Comparison of ENCODE assay signal across 14 cellular contexts in genomic region chr16:12375341-12375740, GRCh38.
"Had no signal": no experiment of that assay in that cellular context is flagged by ENCODE, and none has a peak within 500 bp of the region (broad histone marks: within the 10 kb centered on the region; RNA-seq: fewer than 3 reads in every experiment).

No MANE protein-coding gene starts in this region.

- H3K27me3 ChIP-seq: neutrophil, pancreas, spleen, vagina had no signal

- H3K27ac Mint-ChIP-seq: activated T-cell treated with anti-CD3 and anti-CD28 coated beads, Interleukin-2, amount 50 U/mL, for 72 hours; endodermal cell; stimulated activated memory B cell treated with anti-CD40 and anti-IgM and Interleukin-4, amounts not matched to agents 10 μg/mL and 1 μg/mL and 100 μg/mL, for 72 hours had no signal

- H3K4me1 ChIP-seq: pancreas, spleen had no signal

- H3K9me3 Mint-ChIP-seq: endodermal cell had no signal

- H3K27ac ChIP-seq: neutrophil, pancreas, spleen, vagina had no signal

- H3K36me3 ChIP-seq: neutrophil, pancreas, spleen, vagina had no signal

- H3K27me3 Mint-ChIP-seq: naive thymus-derived CD8-positive, alpha-beta T cell; stimulated activated memory B cell treated with anti-CD40 and anti-IgM and Interleukin-4, amounts not matched to agents 10 μg/mL and 1 μg/mL and 100 μg/mL, for 72 hours had no signal

- H3K9me3 ChIP-seq: neutrophil, pancreas, spleen, vagina had no signal

- H3K4me1 Mint-ChIP-seq: endodermal cell had no signal

- ATAC-seq: activated T-cell treated with anti-CD3 and anti-CD28 coated beads, Interleukin-2, amount 50 U/mL, for 72 hours; naive thymus-derived CD8-positive, alpha-beta T cell; pancreas; stimulated activated memory B cell treated with anti-CD40 and anti-IgM and Interleukin-4, amounts not matched to agents 10 μg/mL and 1 μg/mL and 100 μg/mL, for 72 hours had no signal

- H3K4me3 Mint-ChIP-seq: activated T-cell treated with anti-CD3 and anti-CD28 coated beads, Interleukin-2, amount 50 U/mL, for 72 hours; endodermal cell; naive thymus-derived CD8-positive, alpha-beta T cell; stimulated activated memory B cell treated with anti-CD40 and anti-IgM and Interleukin-4, amounts not matched to agents 10 μg/mL and 1 μg/mL and 100 μg/mL, for 72 hours had no signal

- H3K4me3 ChIP-seq: pancreas, spleen, vagina had no signal

- DNase-seq: activated CD4-positive, alpha-beta T cell treated with anti-CD3 and anti-CD28 coated beads, Interleukin-2, amount 50 U/mL, for 4 hours; activated effector memory CD4-positive, alpha-beta T cell treated with anti-CD3 and anti-CD28 coated beads, Interleukin-2, amount 50 U/mL, for 16 hours; activated naive CD4-positive, alpha-beta T cell treated with anti-CD3 and anti-CD28 coated beads, Interleukin-2, amount 50 U/mL, for 16 hours; activated T-cell treated with anti-CD3 and anti-CD28 coated beads, Interleukin-2, amount 50 U/mL, for 72 hours; endodermal cell; naive thymus-derived CD8-positive, alpha-beta T cell; pancreas; spleen; stimulated activated CD4-positive, alpha-beta T cell treated with anti-CD3 and anti-CD28 coated beads, Interleukin-4, amount 100 ng/mL, for 4 hours; SW 1271; trophoblast cell had no signal
